Comparison of ENCODE assay signal across 19 cellular contexts in the genomic region with DNA sequence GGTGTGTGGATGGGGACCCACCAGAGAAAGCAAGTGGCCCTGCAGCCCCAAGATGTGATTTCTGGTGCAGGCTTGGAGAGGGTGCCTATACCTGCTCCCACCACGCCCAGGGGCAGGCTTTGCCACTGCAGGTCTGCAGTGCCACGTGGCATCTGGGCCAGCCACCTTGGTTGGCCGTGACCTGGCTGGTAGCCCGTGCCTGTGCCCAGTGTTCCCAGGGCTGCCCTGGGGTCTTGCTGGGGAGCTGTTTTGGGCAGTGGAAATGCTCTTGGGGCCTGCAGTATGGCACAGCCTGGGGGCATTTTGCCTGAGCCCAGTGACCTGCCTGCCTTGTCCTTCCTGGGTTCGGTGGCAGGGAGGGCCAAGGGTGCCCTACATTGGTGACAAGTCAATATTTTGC.
DNase-seq lines count a peak whose midpoint lies in the region; ATAC-seq, FAIRE-seq and TF ChIP-seq lines count a peak whose summit lies in the region.
"Had no signal": no experiment of that assay in that cellular context is flagged by ENCODE, and none has a peak within 500 bp of the region (broad histone marks: within the 10 kb centered on the region; RNA-seq: fewer than 3 reads in every experiment).

No MANE protein-coding gene starts in this region.

- no peaks in the 10 kb centered on the region for H3K4me1 ChIP-seq in HepG2 (ENCODE audit: insufficient read depth, low read length)
- no peaks in the 10 kb centered on the region for H3K4me1 ChIP-seq in right lobe of liver
- no peaks in the 10 kb centered on the region for H3K4me1 ChIP-seq in neuronal stem cell (ENCODE audit: control insufficient read depth in 2 of 2, insufficient read depth in 1 of 2, low read depth in 1 of 2, low read length in 2 of 2)
- no peaks in the 10 kb centered on the region for H3K4me1 ChIP-seq in spleen
- H3K4me1 ChIP-seq in GM23248 (ENCODE audit: insufficient read depth) = no peaks in the 10 kb centered on the region

- no peaks in the 10 kb centered on the region for H4K20me1 ChIP-seq in HepG2 (ENCODE audit: insufficient read depth, low read length)
- no peaks in the 10 kb centered on the region for H4K20me1 ChIP-seq in GM23248 (ENCODE audit: insufficient read depth)

- H3K27ac ChIP-seq in HepG2 (ENCODE audit: extremely low read length, insufficient read depth, low read length) (no peak overlapping the region), right lobe of liver (no peak overlapping the region), neuronal stem cell (replicated peaks; ENCODE audit: low read length) (no peak overlapping the region), spleen (no peak overlapping the region), GM23248 (no peak overlapping the region)
- H3K27ac ChIP-seq: HL-60 had no signal

- no peak overlapping the region for H3K4me3 ChIP-seq in HepG2 (replicated peaks in 1 of 3; ENCODE audit: insufficient read depth in 1 of 3, low read depth in 2 of 3, low read length in 3 of 3)
- H3K4me3 ChIP-seq in right lobe of liver = no peak overlapping the region
- H3K4me3 ChIP-seq in neuronal stem cell (ENCODE audit: low read length in 2 of 2) = no peak overlapping the region
- H3K4me3 ChIP-seq in spleen = no peak overlapping the region
- no peak overlapping the region for H3K4me3 ChIP-seq in GM23248

- no peaks in the 10 kb centered on the region for H3K36me3 ChIP-seq in HepG2 (replicated peaks in 1 of 2; ENCODE audit: control insufficient read depth in 1 of 2, insufficient read depth in 2 of 2, low read length in 2 of 2)
- no peaks in the 10 kb centered on the region for H3K36me3 ChIP-seq in right lobe of liver
- H3K36me3 ChIP-seq in neuronal stem cell (replicated peaks in 1 of 2; ENCODE audit: control insufficient read depth in 2 of 2, insufficient read depth in 2 of 2, low read length in 2 of 2) = no peaks in the 10 kb centered on the region
- no peaks in the 10 kb centered on the region for H3K36me3 ChIP-seq in spleen
- no peaks in the 10 kb centered on the region for H3K36me3 ChIP-seq in GM23248 (ENCODE audit: low read depth)

- no peak overlapping the region for H3K9ac ChIP-seq in HepG2 (ENCODE audit: insufficient read depth, low read depth, low read length)
- H3K9ac ChIP-seq in neuronal stem cell (ENCODE audit: low read depth, low read length, poor library complexity) = no peak overlapping the region
- H3K9ac ChIP-seq in GM23248 = no peak overlapping the region

- H3K4ac ChIP-seq in neuronal stem cell (ENCODE audit: low read length) = no peak overlapping the region

- no peaks in the 10 kb centered on the region for H3K27me3 ChIP-seq in HepG2 (ENCODE audit: control insufficient read depth in 1 of 2, insufficient read depth in 2 of 2, low read length in 2 of 2)
- H3K27me3 ChIP-seq in right lobe of liver = no peaks in the 10 kb centered on the region
- no peaks in the 10 kb centered on the region for H3K27me3 ChIP-seq in neuronal stem cell (ENCODE audit: control insufficient read depth in 3 of 3, insufficient read depth in 3 of 3, low read depth in 1 of 3, low read length in 3 of 3)
- H3K27me3 ChIP-seq in spleen (replicated peaks in 1 of 7) = no peaks in the 10 kb centered on the region
- no peaks in the 10 kb centered on the region for H3K27me3 ChIP-seq in GM23248 (replicated peaks; ENCODE audit: insufficient read depth)

- no peak overlapping the region for H3K4me2 ChIP-seq in HepG2 (ENCODE audit: low read depth, low read length)
- H3K4me2 ChIP-seq in neuronal stem cell (ENCODE audit: insufficient read depth, low read length, poor library complexity, severe bottlenecking) = no peak overlapping the region
- H3K4me2 ChIP-seq in GM23248 (ENCODE audit: unreplicated experiment) = no peak overlapping the region

- no peak for TF ChIP-seq CTCF in HepG2 (CRISPR knock-in tag; IDR thresholded peaks at IDR 0.05)
- no peak for TF ChIP-seq CTCF in right lobe of liver (IDR thresholded peaks at IDR 0.05)
- TF ChIP-seq CTCF in spleen (IDR thresholded peaks at IDR 0.05 in 8 of 11, conservative IDR thresholded peaks at IDR 0.05 in 3 of 11) = no peak

- no peaks in the 10 kb centered on the region for H3K79me2 ChIP-seq in HepG2 (ENCODE audit: insufficient read depth, low read length)
- H3K79me2 ChIP-seq in GM23248 (ENCODE audit: insufficient read depth) = no peaks in the 10 kb centered on the region

- no peak overlapping the region for H4K8ac ChIP-seq in neuronal stem cell (ENCODE audit: low read depth, low read length)

- no peak for ATAC-seq in HepG2
- ATAC-seq in right lobe of liver = no peak
- ATAC-seq: HCT116 had no signal

- no peak overlapping the region for H2BK12ac ChIP-seq in neuronal stem cell (ENCODE audit: low read length)

- DNase-seq in HepG2 (ENCODE audit: low spot score) = no peak
- no peak for DNase-seq in right lobe of liver
- DNase-seq in neuronal stem cell (ENCODE audit: low spot score) = no peak
- peak; percentile 66 for DNase-seq in spleen
- no peak for DNase-seq in NCI-H2081 treated with DMSO at 0.1 percent for 48 hours (lab: John Stamatoyannopoulos, UW)
- no peak for DNase-seq in GM23248
- DNase-seq: ACHN, DMS153, DMS79, GDM1, GOT3, H7, HFFc6, IMR-90 had no signal

- H3K14ac ChIP-seq in neuronal stem cell (ENCODE audit: low read length) = peak overlapping the region; percentile 38

- POLR2A ChIA-PET in HepG2 (lab: Yijun Ruan, JAX) = no interaction called here

- intact Hi-C loops in HepG2 (cut with micrococcal nuclease; ENCODE audit: unreplicated experiment) (no loop called here), right lobe of liver (cut with DNase I) (no loop called here), spleen (cut with DNase I; ENCODE audit: low total_unique reads) (no loop called here)

- peaks cover 5% of the 10 kb centered on the region for H3K79me1 ChIP-seq in neuronal stem cell (ENCODE audit: low read depth, low read length)

- H2BK5ac ChIP-seq in neuronal stem cell (ENCODE audit: low read length) = peak overlapping the region; percentile 22

- H3K9me2 ChIP-seq in GM23248 (ENCODE audit: insufficient read depth) = no peaks in the 10 kb centered on the region

- TF ChIP-seq RAD21 in HepG2 (CRISPR knock-in tag; IDR thresholded peaks at IDR 0.05) = no peak

- TF ChIP-seq EP300 in HepG2 (IDR thresholded peaks at IDR 0.05; ENCODE audit: low read depth in 2 of 2, low read length in 2 of 2) (no peak), HepG2 (CRISPR knock-in tag; IDR thresholded peaks at IDR 0.05; ENCODE audit: borderline replicate concordance) (no peak)

- H3K9me3 ChIP-seq in HepG2 (ENCODE audit: low read length) (peaks cover 100% of the 10 kb centered on the region), right lobe of liver (no peaks in the 10 kb centered on the region), neuronal stem cell (replicated peaks in 1 of 2; ENCODE audit: control insufficient read depth in 2 of 2, insufficient read depth in 1 of 2, low read depth in 1 of 2, low read length in 2 of 2) (peaks cover 0 to 61% of the 10 kb centered on the region in 2 donors), spleen (peaks cover 0 to 100% (median 68%) of the 10 kb centered on the region in 8 donors), GM23248 (ENCODE audit: low read depth) (no peaks in the 10 kb centered on the region)

- H2AK5ac ChIP-seq in neuronal stem cell (ENCODE audit: low read depth, low read length) = no peak overlapping the region

- peak overlapping the region; percentile 17 for H3K18ac ChIP-seq in neuronal stem cell (ENCODE audit: low read length)

- TF ChIP-seq POLR2A in HepG2 (IDR thresholded peaks at IDR 0.05; ENCODE audit: insufficient read depth in 1 of 2, low read depth in 2 of 2, low read length in 2 of 2) (no peak), right lobe of liver (IDR thresholded peaks at IDR 0.05) (no peak), spleen (IDR thresholded peaks at IDR 0.05) (no peak)

- H2AFZ ChIP-seq in HepG2 (ENCODE audit: low read length) = no peak overlapping the region
- no peak overlapping the region for H2AFZ ChIP-seq in neuronal stem cell (ENCODE audit: low read length)
- H2AFZ ChIP-seq in GM23248 = no peak overlapping the region

- H2BK15ac ChIP-seq in neuronal stem cell (ENCODE audit: low read length) = no peak overlapping the region

- no peak overlapping the region for H4K91ac ChIP-seq in neuronal stem cell (ENCODE audit: low read depth, low read length, poor library complexity)

- no peak for FAIRE-seq in HepG2 (lab: Jason Lieb, UNC)
- FAIRE-seq: A204.1, GM12892, GM18507 had no signal

- H3F3A ChIP-seq in GM23248 (ENCODE audit: insufficient read depth) = no peaks in the 10 kb centered on the region

- CTCF ChIA-PET in HepG2 (lab: Yijun Ruan, JAX; ENCODE audit: low intra/inter-chr PET ratio, low total read pairs) = no interaction called here

- peak overlapping the region; percentile 55 for H3K23ac ChIP-seq in neuronal stem cell (ENCODE audit: low read depth, low read length, poor library complexity)

- H2BK120ac ChIP-seq in neuronal stem cell (ENCODE audit: low read depth, low read length) = no peak overlapping the region

- in situ Hi-C loops in HepG2 (cut with HindIII; ENCODE audit: extremely low pct_ligation_motif_present, low pct_unique_long_range_greater_than_20kb) (no loop called here), GM23248 (cut with MboI) (no loop called here)

- WGBS in HepG2 (ENCODE audit: low lambda C conversion rate) = no CpG with 5 or more reads among the region's 5 CpGs
- WGBS in right lobe of liver (ENCODE audit: insufficient coverage, low coverage, low lambda C conversion rate, missing lambda C conversion rate) = no CpG with 5 or more reads among the region's 5 CpGs
- WGBS in neuronal stem cell (ENCODE audit: extremely low coverage in 2 of 2, insufficient read length in 2 of 2, insufficient replicate concordance in 1 of 2), 2 donors = no CpG with 5 or more reads among the region's 5 CpGs
- WGBS in spleen, 5 donors = 69 to 74% (median 71%) methylated on average over 5 of the region's 5 CpGs; no CpG with 5 or more reads in 1 of the 5 donors
- WGBS in GM23248 (ENCODE audit: low coverage in 1 of 2, low lambda C conversion rate in 2 of 2, missing lambda C conversion rate in 2 of 2), 2 experiments = 16 to 27% methylated on average over 5 of the region's 5 CpGs

- no TSS peak for BruUV-seq in HepG2 (replicated peaks; lab: Mats Ljungman, UMichigan)

TF ChIP-seq in HepG2, 621 proteins besides CTCF, POLR2A, EP300 and RAD21:
- no peak for TF ChIP-seq ZNF354B (CRISPR knock-in tag; IDR thresholded peaks at IDR 0.05)
- TF ChIP-seq, protein P1, sequence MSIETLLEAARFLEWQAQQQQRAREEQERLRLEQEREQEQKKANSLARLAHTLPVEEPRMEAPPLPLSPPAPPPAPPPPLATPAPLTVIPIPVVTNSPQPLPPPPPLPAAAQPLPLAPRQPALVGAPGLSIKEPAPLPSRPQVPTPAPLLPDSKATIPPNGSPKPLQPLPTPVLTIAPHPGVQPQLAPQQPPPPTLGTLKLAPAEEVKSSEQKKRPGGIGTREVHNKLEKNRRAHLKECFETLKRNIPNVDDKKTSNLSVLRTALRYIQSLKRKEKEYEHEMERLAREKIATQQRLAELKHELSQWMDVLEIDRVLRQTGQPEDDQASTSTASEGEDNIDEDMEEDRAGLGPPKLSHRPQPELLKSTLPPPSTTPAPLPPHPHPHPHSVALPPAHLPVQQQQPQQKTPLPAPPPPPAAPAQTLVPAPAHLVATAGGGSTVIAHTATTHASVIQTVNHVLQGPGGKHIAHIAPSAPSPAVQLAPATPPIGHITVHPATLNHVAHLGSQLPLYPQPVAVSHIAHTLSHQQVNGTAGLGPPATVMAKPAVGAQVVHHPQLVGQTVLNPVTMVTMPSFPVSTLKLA (IDR thresholded peaks at IDR 0.05) = peak; percentile 18; the same call in 1 of the 2 replicates
